9 cellular contexts compared by ENCODE assay signal in genomic region chr7:108003591-108003935, GRCh38. TPM values are rescaled to one million over a fixed set of nuclear protein-coding genes. Genes with fewer than 3 reads are reported as not detected.
DNase-seq lines count a peak whose midpoint lies in the region; ATAC-seq, FAIRE-seq and TF ChIP-seq lines count a peak whose summit lies in the region.
"Had no signal": no experiment of that assay in that cellular context is flagged by ENCODE, and none has a peak within 500 bp of the region (broad histone marks: within the 10 kb centered on the region; RNA-seq: fewer than 3 reads in every experiment).

No MANE protein-coding gene starts in this region.

- H3K79me2 ChIP-seq in keratinocyte (ENCODE audit: control insufficient read depth, insufficient read depth, low read length) (peaks cover 10% of the 10 kb centered on the region), smooth muscle cell (ENCODE audit: low read depth) (peaks cover 15% of the 10 kb centered on the region)

- TF ChIP-seq CTCF in HFF-Myc (IDR thresholded peaks at IDR 0.05; ENCODE audit: low read depth, low read length, missing control alignments): no peak
- no peak for TF ChIP-seq CTCF in keratinocyte (optimal IDR thresholded peaks at IDR 0.05 in 1 of 3, IDR thresholded peaks at IDR 0.05 in 1 of 3, conservative IDR thresholded peaks at IDR 0.05 in 1 of 3; ENCODE audit: extremely low read depth in 1 of 3, insufficient read depth in 2 of 3, low read length in 3 of 3)
- TF ChIP-seq CTCF in smooth muscle cell (IDR thresholded peaks at IDR 0.05; ENCODE audit: borderline replicate concordance, insufficient read depth, poor library complexity, severe bottlenecking): no peak

- H3K27ac ChIP-seq in keratinocyte (ENCODE audit: control insufficient read depth, insufficient read depth, low read length) (no peak overlapping the region), smooth muscle cell (ENCODE audit: low read depth) (peak overlapping the region; percentile 92)

- H4K20me1 ChIP-seq in keratinocyte (ENCODE audit: control insufficient read depth, extremely low read depth, insufficient read depth, low read length): no peaks in the 10 kb centered on the region
- no peaks in the 10 kb centered on the region for H4K20me1 ChIP-seq in smooth muscle cell (ENCODE audit: low read depth)

- ATAC-seq in GM18519 (IDR thresholded peaks at IDR 0.05; ENCODE audit: low FRiP score, unreplicated experiment): no peak
- ATAC-seq in HG02840 (IDR thresholded peaks at IDR 0.05; ENCODE audit: low FRiP score, unreplicated experiment): no peak

- H3K4me1 ChIP-seq in adipocyte (ENCODE audit: control insufficient read depth, insufficient read depth, low read length) (peaks cover 42% of the 10 kb centered on the region), keratinocyte (ENCODE audit: control insufficient read depth, extremely low read depth, insufficient read depth, low read length) (peaks cover 29% of the 10 kb centered on the region), smooth muscle cell (ENCODE audit: low read depth) (peaks cover 35% of the 10 kb centered on the region)

- H3K36me3 ChIP-seq in adipocyte (ENCODE audit: control insufficient read depth, insufficient read depth, low read length, severe bottlenecking) (peaks cover 17% of the 10 kb centered on the region), keratinocyte (ENCODE audit: control insufficient read depth in 2 of 2, extremely low read depth in 1 of 2, insufficient read depth in 2 of 2, low read length in 2 of 2) (no peaks in the 10 kb centered on the region), smooth muscle cell (ENCODE audit: low read depth) (no peaks in the 10 kb centered on the region)

- H3K9me3 ChIP-seq in adipocyte (ENCODE audit: control insufficient read depth, low read length) (no peaks in the 10 kb centered on the region), keratinocyte (ENCODE audit: control insufficient read depth, low read depth, low read length) (no peaks in the 10 kb centered on the region), smooth muscle cell (replicated peaks; ENCODE audit: low read depth) (no peaks in the 10 kb centered on the region)

- dilution Hi-C loops in keratinocyte (cut with MboI; ENCODE audit: extremely low pct_ligation_motif_present, low sequenced_read_pairs): no loop called here

- peak overlapping the region; percentile 96 for H3K9ac ChIP-seq in adipocyte (ENCODE audit: low read length)
- peak overlapping the region; percentile 77 for H3K9ac ChIP-seq in keratinocyte (ENCODE audit: control insufficient read depth, extremely low read depth, insufficient read depth, low read length)
- no peak overlapping the region for H3K9ac ChIP-seq in smooth muscle cell (ENCODE audit: low read depth)

- no peaks in the 10 kb centered on the region for H3K9me1 ChIP-seq in keratinocyte (ENCODE audit: control insufficient read depth, extremely low read depth, insufficient read depth, low read length)

- peaks cover 26% of the 10 kb centered on the region for H3F3A ChIP-seq in smooth muscle cell (ENCODE audit: low read depth)

- 32% methylated on average over 15 of the region's 15 CpGs for WGBS in smooth muscle cell (ENCODE audit: low lambda C conversion rate)

- H3K27me3 ChIP-seq in adipocyte (replicated peaks; ENCODE audit: control insufficient read depth, insufficient read depth, low read length) (no peaks in the 10 kb centered on the region), keratinocyte (ENCODE audit: control insufficient read depth, extremely low read depth, insufficient read depth, low read length) (no peaks in the 10 kb centered on the region), smooth muscle cell (ENCODE audit: low read depth) (no peaks in the 10 kb centered on the region)

- H3K4me3 ChIP-seq in HFF-Myc (replicated peaks; ENCODE audit: low read depth, low read length) (peak overlapping the region; percentile 94), adipocyte (ENCODE audit: low read length) (peak overlapping the region; percentile 94), keratinocyte (ENCODE audit: control insufficient read depth in 2 of 3, extremely low read depth in 1 of 3, insufficient read depth in 2 of 3, low read depth in 1 of 3, low read length in 3 of 3) (peak overlapping the region; percentile 67 to 85 (median 77)), smooth muscle cell (peak overlapping the region; percentile 72)

- H2AFZ ChIP-seq in keratinocyte (ENCODE audit: control insufficient read depth, low read length) (peak overlapping the region; percentile 67), smooth muscle cell (ENCODE audit: low read depth) (peak overlapping the region; percentile 83)

- FAIRE-seq in keratinocyte (lab: Jason Lieb, UNC): no peak

- peak overlapping the region; percentile 85 for H3K4me2 ChIP-seq in keratinocyte (ENCODE audit: control insufficient read depth, extremely low read depth, insufficient read depth, low read depth, low read length)
- H3K4me2 ChIP-seq in smooth muscle cell: peak overlapping the region; percentile 89

- DNase-seq in HFF-Myc (ENCODE audit: extremely low read depth, low read depth): no peak
- DNase-seq in adipocyte (ENCODE audit: low read depth): no peak
- DNase-seq in keratinocyte (ENCODE audit: low read depth, low spot score): no peak
- DNase-seq in smooth muscle cell (lab: John Stamatoyannopoulos, UW; ENCODE audit: unreplicated experiment): no peak
- DNase-seq in NCI-H748 (lab: John Stamatoyannopoulos, UW; ENCODE audit: unreplicated experiment): no peak
- DNase-seq in stimulated activated CD4-positive, alpha-beta T cell treated with anti-CD3 and anti-CD28 coated beads, Interleukin-1b, Interleukin-23, amount 100 ng/mL, for 48 hours: no peak
- DNase-seq: T-helper 1 cell had no signal

RNA-seq across cellular contexts. Expression of gene LAMB1, which starts 0.6 kb away (rescaled TPM):
- 74.1 to 97.9 TPM (median 79.8 TPM) in 3 replicates for polyA plus RNA-seq in keratinocyte
- polyA plus RNA-seq in keratinocyte (2011; ENCODE audit: low read depth): 117 TPM
- 28.6 and 29.7 TPM in 2 replicates for polyA plus RNA-seq in keratinocyte (2011; cell fraction: cytosol; rRNA removed)
- 287 and 320 TPM in 2 replicates for polyA plus RNA-seq in keratinocyte (2011; cell fraction: nucleus; rRNA removed)
- 26.0 and 98.2 TPM in 2 replicates for polyA plus RNA-seq in keratinocyte (2012; ENCODE audit: low replicate concordance)
- 210 to 345 TPM (median 248 TPM) in 3 replicates for polyA minus RNA-seq in keratinocyte
- polyA minus RNA-seq in keratinocyte (2011; cell fraction: cytosol; rRNA and poly(A)+ RNA removed): 89.2 TPM
- 248 and 360 TPM in 2 replicates for polyA minus RNA-seq in keratinocyte (2011; cell fraction: nucleus; rRNA and poly(A)+ RNA removed)
- total RNA-seq in smooth muscle cell: 244 and 306 TPM in 2 replicates
- 191 and 246 TPM in 2 replicates for polyA plus RNA-seq in smooth muscle cell
